ENCODE assay signal across 12 cellular contexts in genomic region chr12:103801709-103802585, GRCh38. TPM values are rescaled to one million over a fixed set of nuclear protein-coding genes. Genes with fewer than 3 reads are reported as not detected.
DNase-seq lines count a peak whose midpoint lies in the region; ATAC-seq and TF ChIP-seq lines count a peak whose summit lies in the region.
"Had no signal": no experiment of that assay in that cellular context is flagged by ENCODE, and none has a peak within 500 bp of the region (broad histone marks: within the 10 kb centered on the region; RNA-seq: fewer than 3 reads in every experiment).

No MANE protein-coding gene starts in this region.

- CTCF ChIA-PET in HCT116 (lab: Charles Lee), result no interaction called here

- H3K9me3 ChIP-seq in HCT116 (ENCODE audit: control insufficient read depth in 1 of 2, insufficient read depth in 1 of 2, low read depth in 1 of 2, low read length in 2 of 2) (no peaks in the 10 kb centered on the region), upper lobe of right lung (no peaks in the 10 kb centered on the region)

- peaks cover 3% of the 10 kb centered on the region; the same call in 1 of the 2 replicates for H4K20me1 ChIP-seq in HCT116 (ENCODE audit: insufficient read depth)

- H3K36me3 ChIP-seq in HCT116 (ENCODE audit: control insufficient read depth in 1 of 2, insufficient read depth in 2 of 2, low read length in 2 of 2), result no peaks in the 10 kb centered on the region; a peak in 2 of 4 replicates
- no peaks in the 10 kb centered on the region for H3K36me3 ChIP-seq in upper lobe of right lung

- no peak for TF ChIP-seq CTCF in HCT116 (IDR thresholded peaks at IDR 0.05 in 2 of 3, conservative IDR thresholded peaks at IDR 0.05 in 1 of 3; ENCODE audit: borderline replicate concordance in 1 of 3, insufficient read depth in 1 of 3, low read depth in 2 of 3, low read length in 2 of 3)
- no peak for TF ChIP-seq CTCF in VCaP (conservative IDR thresholded peaks at IDR 0.05)
- no peak for TF ChIP-seq CTCF in fibroblast of the aortic adventitia (IDR thresholded peaks at IDR 0.05; ENCODE audit: insufficient read depth, low read length)
- no peak for TF ChIP-seq CTCF in upper lobe of right lung (IDR thresholded peaks at IDR 0.05)

- BruUV-seq in HCT116 (replicated peaks; lab: Mats Ljungman, UMichigan), result no TSS peak

- ATAC-seq in HCT116 (peak; percentile 63; the same call in 1 of the 2 replicates), upper lobe of right lung (no peak), GM21619 (IDR thresholded peaks at IDR 0.05; ENCODE audit: unreplicated experiment) (no peak)

- H3K4me2 ChIP-seq in HCT116 (ENCODE audit: low read length), result peak overlapping the region; percentile 13

- POLR2A ChIA-PET in HCT116 (lab: Charles Lee), result interaction anchor here (0.7 kb wide), 1 partner anchor 870 kb away, joined by 3 read pairs; no protein-coding TSS in a partner anchor

- peaks cover 3% of the 10 kb centered on the region; the same call in 1 of the 2 replicates for H3K79me2 ChIP-seq in HCT116 (ENCODE audit: insufficient read depth, low read length)

- TF ChIP-seq POLR2A in HCT116 (IDR thresholded peaks at IDR 0.05; ENCODE audit: borderline replicate concordance, extremely low read depth, insufficient read depth, insufficient read length), result no peak

- no peak overlapping the region for H3K9ac ChIP-seq in HCT116 (ENCODE audit: low read length)

- H3K27me3 ChIP-seq in HCT116 (ENCODE audit: insufficient read depth, low read length) (no peaks in the 10 kb centered on the region), upper lobe of right lung (no peaks in the 10 kb centered on the region)

- RAD21 ChIA-PET in HCT116 (lab: Charles Lee; ENCODE audit: low non-redundant PET in 1 of 2, low total read pairs in 2 of 2, uncharacterized antibody in 2 of 2, unreplicated experiment in 2 of 2), result interaction anchor here in 1 of 2 experiments (0.6 kb wide), 1 partner anchor 18 kb away, joined by 3 read pairs; no protein-coding TSS in a partner anchor

- intact Hi-C loops in HCT116 (cut with micrococcal nuclease), result no loop called here
- intact Hi-C loops in upper lobe of right lung (cut with DNase I), result no loop called here

- H3K9me2 ChIP-seq in HCT116 (ENCODE audit: insufficient read depth), result no peaks in the 10 kb centered on the region

- DNase-seq in HCT116 (ENCODE audit: low read depth, low spot score) (peak; percentile 51), fibroblast of the aortic adventitia (ENCODE audit: low read depth) (peak; percentile 13), renal cortical epithelial cell (ENCODE audit: low read depth) (peak; percentile 79), Kasumi-1 (lab: John Stamatoyannopoulos, UW) (no peak), upper lobe of right lung (no peak)
- DNase-seq in stimulated activated naive CD4-positive, alpha-beta T cell (lab: John Stamatoyannopoulos, UW), result no peak
- DNase-seq: activated CD4-positive, alpha-beta T cell treated with anti-CD3 and anti-CD28 coated beads for 48 hours; CD8-positive, alpha-beta memory T cell; NCI-H2227 treated with DMSO at 0.1 percent for 48 hours had no signal

- TF ChIP-seq RAD21 in HCT116 (IDR thresholded peaks at IDR 0.05; ENCODE audit: low read depth), result no peak

- H3K4me1 ChIP-seq in HCT116 (ENCODE audit: control insufficient read depth in 1 of 2, insufficient read depth in 2 of 2, low read length in 2 of 2), result peaks cover 61 to 66% of the 10 kb centered on the region in 2 experiments
- peaks cover 39% of the 10 kb centered on the region for H3K4me1 ChIP-seq in upper lobe of right lung

- H3K27ac ChIP-seq in HCT116 (ENCODE audit: low read depth, low read length), result peak overlapping the region; percentile 9; the same call in 1 of the 2 replicates
- peak overlapping the region; percentile 98 for H3K27ac ChIP-seq in VCaP
- no peak overlapping the region for H3K27ac ChIP-seq in upper lobe of right lung

- H3K4me3 ChIP-seq in HCT116 (replicated peaks in 1 of 2; ENCODE audit: low read depth in 1 of 2, low read length in 2 of 2), result no peak overlapping the region
- H3K4me3 ChIP-seq in fibroblast of the aortic adventitia (ENCODE audit: low read depth, low read length), result no peak overlapping the region
- H3K4me3 ChIP-seq in upper lobe of right lung, result no peak overlapping the region
- H3K4me3 ChIP-seq: skin epidermis had no signal

- no peak overlapping the region for H2AFZ ChIP-seq in HCT116 (ENCODE audit: low read depth, low read length, poor library complexity, severe bottlenecking)

TF ChIP-seq in HCT116, 20 proteins besides CTCF, POLR2A, EP300 and RAD21:
- peak; percentile 17; the same call in 1 of the 2 replicates for TF ChIP-seq MAX (IDR thresholded peaks at IDR 0.05)
- TF ChIP-seq TCF7L2 (IDR thresholded peaks at IDR 0.05; ENCODE audit: borderline replicate concordance, extremely low read depth, insufficient read depth, insufficient read length), result no peak
- no peak for TF ChIP-seq ZBTB33 (IDR thresholded peaks at IDR 0.05; ENCODE audit: extremely low read depth, insufficient replicate concordance, low read length)
- TF ChIP-seq SIN3A (IDR thresholded peaks at IDR 0.05; ENCODE audit: low read depth), result no peak
- no peak for TF ChIP-seq POLR2AphosphoS5 (IDR thresholded peaks at IDR 0.05; ENCODE audit: low read depth, low read length)
- TF ChIP-seq REST (IDR thresholded peaks at IDR 0.05; ENCODE audit: low read depth), result no peak
- 0 out of 2 replicates have a peak, but pooled peaks have one; percentile 6 for TF ChIP-seq FOSL1 (IDR thresholded peaks at IDR 0.05; ENCODE audit: low read depth)
- no peak for TF ChIP-seq CBX3 (IDR thresholded peaks at IDR 0.05; ENCODE audit: low read depth)
- TF ChIP-seq JUND (IDR thresholded peaks at IDR 0.05), result no peak
- no peak for TF ChIP-seq CEBPB (IDR thresholded peaks at IDR 0.05; ENCODE audit: low read depth)

RNA-seq across cellular contexts. Expression of gene NT5DC3, which starts 39.1 kb away (rescaled TPM):
- total RNA-seq in HCT116 (2021; ENCODE audit: unreplicated experiment), result 18.7 TPM
- polyA plus RNA-seq in HCT116 (2012), result 3.8 and 5.0 TPM in 2 replicates
- 7.0 and 11.7 TPM in 2 replicates for total RNA-seq in fibroblast of the aortic adventitia (ENCODE audit: low replicate concordance)
- total RNA-seq in renal cortical epithelial cell, result 11.1 and 20.7 TPM in 2 replicates
- 6.5 TPM for total RNA-seq in upper lobe of right lung

Comparison
In these comparisons a context has a peak if more than half of its experiments do, and no peak if none do; other contexts are left out.
1. DNase-seq: peak in HCT116 (single experiment), fibroblast of the aortic adventitia (single experiment) and renal cortical epithelial cell (single experiment); none in Kasumi-1 (0 of 2), upper lobe of right lung (single experiment) and stimulated activated naive CD4-positive, alpha-beta T cell (0 of 6).